Comparison of ENCODE assay signal across 1 cellular context in genomic region chr12:94614288-94614721, GRCh38.
TF ChIP-seq lines count a peak whose summit lies in the region.

No MANE protein-coding gene starts in this region.

TF ChIP-seq in HCT116, 20 proteins besides CTCF, POLR2A, EP300 and RAD21 (continued from another document):
- TF ChIP-seq ZBTB33 (IDR thresholded peaks at IDR 0.05; ENCODE audit: extremely low read depth, insufficient replicate concordance, low read length): no peak
- no peak for TF ChIP-seq REST (IDR thresholded peaks at IDR 0.05; ENCODE audit: low read depth)
- TF ChIP-seq ZNF274 (IDR thresholded peaks at IDR 0.05; ENCODE audit: low read depth, low read length): no peak
- TF ChIP-seq POLR2AphosphoS5 (IDR thresholded peaks at IDR 0.05; ENCODE audit: low read depth, low read length): no peak
- no peak for TF ChIP-seq SRF (IDR thresholded peaks at IDR 0.05; ENCODE audit: low read depth)
- TF ChIP-seq ZFX (IDR thresholded peaks at IDR 0.05): no peak
